8 cellular contexts compared by ENCODE assay signal in the genomic region with DNA sequence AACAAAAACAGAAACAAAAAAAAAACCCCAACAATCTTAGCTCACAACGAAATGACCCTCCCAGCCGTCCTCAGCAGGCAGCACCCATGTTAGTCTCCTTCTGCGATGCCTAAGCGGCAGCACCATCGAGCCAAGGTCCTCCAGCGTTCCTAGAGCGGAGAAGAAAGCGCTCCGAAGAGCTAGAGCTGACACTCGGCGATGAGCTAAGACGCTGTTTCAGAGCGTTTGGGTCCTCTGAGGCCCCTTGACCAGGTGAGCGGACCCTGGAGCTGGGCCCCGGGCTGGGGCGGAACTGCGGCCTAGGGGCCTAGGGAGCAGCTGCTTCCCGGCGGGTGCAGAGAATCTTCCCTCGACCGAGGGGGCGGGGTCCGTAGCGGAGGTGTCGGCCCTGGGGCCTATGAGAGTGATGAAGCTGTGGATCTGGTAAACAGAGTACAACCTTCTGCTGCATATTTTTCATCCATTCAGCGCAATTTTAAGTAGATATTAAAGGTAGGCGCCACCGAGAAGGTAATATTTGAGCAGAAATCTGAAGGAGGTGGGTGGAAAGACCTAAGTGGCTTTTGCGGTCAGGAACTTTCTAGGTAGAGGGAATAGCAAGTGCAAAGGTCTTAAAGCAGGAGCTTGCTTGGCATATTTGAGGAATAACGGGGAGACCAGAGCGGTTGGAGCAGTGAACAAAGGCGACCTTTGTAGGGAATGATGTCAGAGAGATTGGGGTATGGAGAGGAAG. TPM values are rescaled to one million over a fixed set of nuclear protein-coding genes. Genes with fewer than 3 reads are reported as not detected.
DNase-seq lines count a peak whose midpoint lies in the region; ATAC-seq and TF ChIP-seq lines count a peak whose summit lies in the region.

ZSCAN26 (plus strand) TSS at position 182 of the 733 bp plus-strand sequence. CDS start 4,777 bp downstream, outside the sequence.

- POLR2A ChIA-PET in activated B cell treated with CpG ODN at 0.5 μM for 24 hours (lab: Charles Lee), result interaction anchor here (0.6 to 4.0 kb wide), 26 partner anchors 9 to 1793 kb away, joined by 3 to 63 read pairs (median 6); partner anchors contain the start of genes NKAPL, PGBD1, ZKSCAN3 and ZKSCAN4

- H3K9me3 Mint-ChIP-seq in activated B cell treated with CpG ODN at 0.5 μM for 24 hours (no peaks in the 10 kb centered on the region), immature natural killer cell (no peaks in the 10 kb centered on the region)

- H3K4me3 Mint-ChIP-seq in activated B cell treated with CpG ODN at 0.5 μM for 24 hours, result no peak within 1 kb of the TSS
- H3K4me3 Mint-ChIP-seq in immature natural killer cell, result no peak within 1 kb of the TSS

- H3K36me3 Mint-ChIP-seq in activated B cell treated with CpG ODN at 0.5 μM for 24 hours (ENCODE audit: low read depth), result peaks cover 11% of the 10 kb centered on the region
- no peaks in the 10 kb centered on the region for H3K36me3 Mint-ChIP-seq in immature natural killer cell

- H3K27ac Mint-ChIP-seq in activated B cell treated with CpG ODN at 0.5 μM for 24 hours (peak within 1 kb of the TSS; percentile 46), immature natural killer cell (no peak within 1 kb of the TSS)

- peaks cover 10% of the 10 kb centered on the region for H3K4me1 Mint-ChIP-seq in activated B cell treated with CpG ODN at 0.5 μM for 24 hours
- H3K4me1 Mint-ChIP-seq in immature natural killer cell, result peaks cover 1 to 8% of the 10 kb centered on the region in 2 donors

- H3K27me3 Mint-ChIP-seq in activated B cell treated with CpG ODN at 0.5 μM for 24 hours (no peaks in the 10 kb centered on the region), immature natural killer cell (ENCODE audit: low read depth in 3 of 3) (peaks cover 0 to 9% (median 0%) of the 10 kb centered on the region in 3 donors)

- TF ChIP-seq CTCF in AG09309 (IDR thresholded peaks at IDR 0.05; ENCODE audit: control insufficient read depth, insufficient read depth, low read depth, low read length, missing control alignments) (no peak), activated B cell treated with CpG ODN at 0.5 μM for 24 hours (IDR thresholded peaks at IDR 0.05) (no peak)

- DNase-seq in AG09309 (ENCODE audit: low read depth) (peak; percentile 55), NCI-H2196 treated with DMSO at 0.1 percent for 48 hours (lab: John Stamatoyannopoulos, UW; ENCODE audit: unreplicated experiment) (peak; percentile 59), activated B cell treated with CpG ODN at 0.5 μM for 24 hours (peak; percentile 77), immature natural killer cell (peak; percentile 80 to 86 (median 85)), smooth muscle cell of the brain vasculature (ENCODE audit: low read depth, low spot score) (peak; percentile 75)
- DNase-seq in central memory CD4-positive, alpha-beta T cell, result peak; percentile 83

- intact Hi-C loops in activated B cell treated with CpG ODN at 0.5 μM for 24 hours (cut with micrococcal nuclease), result loop anchor here (1.0 to 10.0 kb wide), 11 partner anchors 8 to 362 kb away; partner anchors contain the start of genes NKAPL, PGBD1, ZKSCAN3 and ZKSCAN4

- peak within 1 kb of the TSS; percentile 90 for H3K4me3 ChIP-seq in AG09309 (ENCODE audit: control insufficient read depth, low read depth, low read length)

- CTCF ChIA-PET in activated B cell treated with CpG ODN at 0.5 μM for 24 hours (lab: Charles Lee), result interaction anchor here (1.2 to 2.6 kb wide), 6 partner anchors 13 to 162 kb away, joined by 3 to 13 read pairs (median 6); partner anchors contain the start of genes ZKSCAN3, ZKSCAN4 and ZKSCAN8

- ATAC-seq in GM18909 (IDR thresholded peaks at IDR 0.05; ENCODE audit: poor library complexity, unreplicated experiment) (peak; percentile 89), HG03139 (IDR thresholded peaks at IDR 0.05; ENCODE audit: unreplicated experiment) (peak; percentile 78), activated B cell treated with CpG ODN at 0.5 μM for 24 hours (ENCODE audit: low read depth) (peak; percentile 96)

RNA-seq across cellular contexts. Expression of gene ZSCAN26, which starts in this region (rescaled TPM):
- total RNA-seq in activated B cell treated with CpG ODN at 0.5 μM for 24 hours, result 16.0 and 17.8 TPM in 2 replicates
- 10 to 100 TPM in 2 of 3 donors, 1 to 10 TPM in 1; 9.7 to 17.5 (median 13.5) TPM for polyA plus RNA-seq in immature natural killer cell

Comparison
In these comparisons a context has a peak if more than half of its experiments do, and no peak if none do; other contexts are left out.
1. Peak in every context shown above with its lines: DNase-seq, ATAC-seq and H3K4me3 ChIP-seq.